1 cellular context compared by ENCODE assay signal in genomic region chr1:20588634-20589225, GRCh38.
TF ChIP-seq lines count a peak whose summit lies in the region.

Gene CDA (plus strand): TSS chr1:20589097. CDS start chr1:20589130, 33 bp downstream.

TF ChIP-seq in HCT116, 20 proteins besides CTCF, POLR2A, EP300 and RAD21 (continued from another document):
- TF ChIP-seq REST (IDR thresholded peaks at IDR 0.05; ENCODE audit: low read depth) (no peak), TCF7L2 (IDR thresholded peaks at IDR 0.05; ENCODE audit: borderline replicate concordance, extremely low read depth, insufficient read depth, insufficient read length) (no peak), ZNF274 (IDR thresholded peaks at IDR 0.05; ENCODE audit: low read depth, low read length) (no peak), POLR2AphosphoS5 (IDR thresholded peaks at IDR 0.05; ENCODE audit: low read depth, low read length) (peak; percentile 82), MAX (IDR thresholded peaks at IDR 0.05) (peak; percentile 71), SRF (IDR thresholded peaks at IDR 0.05; ENCODE audit: low read depth) (no peak), EZH2phosphoT487 (IDR thresholded peaks at IDR 0.05; ENCODE audit: borderline replicate concordance) (no peak), ZFX (IDR thresholded peaks at IDR 0.05) (no peak), YY1 (IDR thresholded peaks at IDR 0.05; ENCODE audit: extremely low read depth, insufficient replicate concordance, low read depth, low read length) (peak; percentile 28), EGR1 (IDR thresholded peaks at IDR 0.05; ENCODE audit: low read depth) (no peak), ELF1 (IDR thresholded peaks at IDR 0.05; ENCODE audit: borderline replicate concordance, low read depth) (no peak), SIN3A (IDR thresholded peaks at IDR 0.05; ENCODE audit: low read depth) (peak; percentile 66; the same call in 1 of the 2 replicates)
